Comparison of ENCODE assay signal across 8 cellular contexts in the genomic region with DNA sequence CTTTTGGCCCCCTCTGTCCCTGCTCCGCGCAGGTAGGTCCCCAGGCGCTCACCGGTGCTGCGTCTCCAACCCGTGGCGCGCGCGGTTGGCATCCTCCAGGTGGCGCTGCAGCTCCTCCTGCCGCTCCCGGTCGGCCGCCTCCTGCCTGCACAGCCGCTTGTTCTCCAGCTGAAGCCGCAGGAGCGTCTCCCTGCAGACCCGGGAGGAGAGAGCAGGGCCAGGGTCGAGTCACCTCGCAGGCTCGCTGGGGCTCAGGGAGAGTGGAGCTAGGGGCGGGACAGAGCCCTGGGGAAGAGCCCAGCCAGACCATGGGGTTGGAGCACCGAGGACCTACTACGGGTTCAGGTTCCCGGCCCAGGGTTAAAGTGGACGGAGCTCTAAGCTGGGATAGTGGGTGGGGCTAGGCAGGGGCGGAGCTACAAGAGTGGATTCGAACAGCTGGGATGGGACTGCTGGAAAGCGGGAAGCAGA. TPM values are rescaled to one million over a fixed set of nuclear protein-coding genes. Genes with fewer than 3 reads are reported as not detected.
A peak's percentile ranks its signal among the peaks of the same experiment; 100 is the strongest.
DNase-seq lines count a peak whose midpoint lies in the region; ATAC-seq and TF ChIP-seq lines count a peak whose summit lies in the region.

No MANE protein-coding gene starts in this region.

- H3K36me3 Mint-ChIP-seq in T-cell, result peaks cover 12% of the 10 kb centered on the region

- no peaks in the 10 kb centered on the region for H3K9me3 ChIP-seq in colonic mucosa
- H3K9me3 ChIP-seq in left lung, result no peaks in the 10 kb centered on the region

- H3K27me3 ChIP-seq in HL-60 (ENCODE audit: insufficient read depth, poor library complexity, severe bottlenecking), result no peaks in the 10 kb centered on the region
- H3K27me3 ChIP-seq in colonic mucosa, result no peaks in the 10 kb centered on the region
- no peaks in the 10 kb centered on the region for H3K27me3 ChIP-seq in left lung

- no peaks in the 10 kb centered on the region for H3K27me3 Mint-ChIP-seq in T-cell

- H3K4me1 Mint-ChIP-seq in T-cell, result peaks cover 3 to 6% (median 5%) of the 10 kb centered on the region in 3 donors

- H3K27ac ChIP-seq in HL-60 (replicated peaks), result no peak overlapping the region
- H3K27ac ChIP-seq in colonic mucosa, result no peak overlapping the region
- peak overlapping the region in 1 of 2 donors; percentile 55 for H3K27ac ChIP-seq in left lung

- H3K4me1 ChIP-seq in colonic mucosa, result no peaks in the 10 kb centered on the region
- H3K4me1 ChIP-seq in left lung, result peaks cover 0 to 22% of the 10 kb centered on the region in 2 donors

- H3K9ac ChIP-seq in colonic mucosa (ENCODE audit: low read depth in 2 of 2, low read length in 2 of 2), result peak overlapping the region in 1 of 2 donors; percentile 24

- no peak overlapping the region for H3K27ac Mint-ChIP-seq in T-cell

- TF ChIP-seq CTCF in HL-60 (IDR thresholded peaks at IDR 0.05; ENCODE audit: insufficient read depth, low read length), result peak; percentile 59
- peak; percentile 74 for TF ChIP-seq CTCF in colonic mucosa (IDR thresholded peaks at IDR 0.05)
- TF ChIP-seq CTCF in left lung (IDR thresholded peaks at IDR 0.05), result peak; percentile 59 to 96

- peak overlapping the region; percentile 35 for H3K4me3 ChIP-seq in HL-60 (replicated peaks; ENCODE audit: insufficient read depth, low read length)
- H3K4me3 ChIP-seq in colonic mucosa, result peak overlapping the region; percentile 12
- peak overlapping the region in 1 of 2 donors; percentile 41 for H3K4me3 ChIP-seq in left lung

- POLR2A ChIA-PET in T-cell (lab: Charles Lee), result interaction anchor here (0.6 to 1.0 kb wide), 2 partner anchors 30 to 55 kb away, joined by 3 read pairs; no protein-coding TSS in a partner anchor

- intact Hi-C loops in colonic mucosa (cut with DNase I) (no loop called here), left lung (cut with DNase I) (loop anchor here in 1 of 2 donors (5.0 kb wide), 1 partner anchor 36 kb away; a partner anchor contains a TSS)

- CTCF ChIA-PET in T-cell (lab: Charles Lee), result interaction anchor here (0.5 to 4.7 kb wide), 9 partner anchors 10 to 128 kb away, joined by 3 to 48 read pairs (median 6); a partner anchor contains a TSS

- H3K36me3 ChIP-seq in colonic mucosa, result no peaks in the 10 kb centered on the region
- H3K36me3 ChIP-seq in left lung, result peaks cover 0 to 57% of the 10 kb centered on the region in 2 donors

- ATAC-seq in T-cell (replicated peaks in 1 of 4) (peak; percentile 61 to 80 (median 74)), left lung (peak; percentile 85), HG03460 (IDR thresholded peaks at IDR 0.05; ENCODE audit: unreplicated experiment) (no peak)

- H3K9me3 Mint-ChIP-seq in T-cell, result no peaks in the 10 kb centered on the region

- DNase-seq in DMS 273 treated with DMSO at 0.1 percent for 48 hours (lab: John Stamatoyannopoulos, UW) (peak; percentile 27), HL-60 (ENCODE audit: low read depth in 1 of 2, low spot score in 1 of 2) (peak in 1 of 2 experiments; percentile 87), T-cell (peak in 31 of 34 experiments; percentile 48 to 86 (median 76)), colonic mucosa (peak; percentile 81), left lung (peak; percentile 83 to 99)
- DNase-seq in stimulated activated CD8-positive, alpha-beta memory T cell treated with anti-CD3 and anti-CD28 coated beads, Interleukin-4, amount 100 ng/mL, for 24 hours (ENCODE audit: low read depth), result peak; percentile 74
- DNase-seq in effector CD4-positive, alpha-beta T cell, result no peak

- H3K4me3 Mint-ChIP-seq in T-cell, result no peak overlapping the region

RNA-seq across cellular contexts. Expression of a gene that starts 9.3 kb away (rescaled TPM):
- 10 to 100 TPM; 19.7 to 26.6 (median 22.8) TPM for total RNA-seq in T-cell
- 10 to 100 TPM; 54.8 to 72.0 TPM for total RNA-seq in colonic mucosa
- 10 to 100 TPM; 57.7 to 57.9 TPM for total RNA-seq in left lung

RNA-seq across cellular contexts. Expression of a gene that starts 14.5 kb away (rescaled TPM):
- total RNA-seq in T-cell, result under 1 TPM in 1 of 5 donors, not detected in 4; 0.16 TPM
- 10 to 100 TPM; 12.1 to 22.6 TPM for total RNA-seq in colonic mucosa
- total RNA-seq in left lung, result not detected

RNA-seq across cellular contexts. Expression of a gene that starts 25.2 kb away (rescaled TPM):
- total RNA-seq in T-cell (1,000 to 10,000 TPM in 2 of 5 donors, 100 to 1,000 TPM in 3; 117 to 2,289 (median 138) TPM), colonic mucosa (100 to 1,000 TPM; 113 to 173 TPM), left lung (100 to 1,000 TPM; 131 to 135 TPM)

RNA-seq across cellular contexts. Expression of a gene that starts 28.8 kb away (rescaled TPM):
- 10 to 100 TPM; 24.6 to 39.3 (median 34.1) TPM for total RNA-seq in T-cell
- 10 to 100 TPM; 53.6 to 77.2 TPM for total RNA-seq in colonic mucosa
- total RNA-seq in left lung, result 10 to 100 TPM; 70.4 to 71.2 TPM

RNA-seq across cellular contexts. Expression of a gene that starts 31.6 kb away (rescaled TPM):
- total RNA-seq in T-cell (100 to 1,000 TPM; 167 to 256 (median 254) TPM), colonic mucosa (100 to 1,000 TPM; 130 to 217 TPM), left lung (100 to 1,000 TPM; 115 to 128 TPM)

Comparison
In these comparisons a context has a peak if more than half of its experiments do, and no peak if none do; other contexts are left out.
1. RNA of a gene that starts 14.5 kb away (total RNA-seq): 12.1 to 22.6 TPM in colonic mucosa; 0.16 TPM in T-cell and not detected in left lung; every median in the first group is over 10 times any median in the second.
2. Peak in every context shown above with its lines, with median percentiles within 50 percentile points of each other: CTCF ChIP-seq.